In the genomic region with DNA sequence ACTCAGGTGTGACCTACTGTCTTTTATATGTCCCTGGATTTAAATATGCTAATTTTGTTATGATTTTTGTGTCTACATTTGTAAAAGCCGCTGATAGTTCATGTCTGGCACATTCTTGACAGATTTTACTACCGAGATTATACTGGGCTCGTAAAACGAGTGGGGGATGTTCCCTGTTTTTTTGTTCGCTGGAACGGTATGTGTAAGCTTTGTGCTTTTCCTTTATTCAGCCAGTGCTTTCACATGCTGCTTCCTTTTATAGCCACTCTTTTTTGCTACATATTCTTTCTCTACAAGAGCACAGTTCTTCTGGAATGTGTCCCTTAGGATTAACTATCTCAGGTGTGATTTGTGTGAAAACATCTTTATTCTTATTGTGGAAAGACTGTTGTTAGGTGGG, we compare ENCODE assay signal across 19 cellular contexts. TPM values are rescaled to one million over a fixed set of nuclear protein-coding genes. Genes with fewer than 3 reads are reported as not detected.
DNase-seq lines count a peak whose midpoint lies in the region; ATAC-seq, FAIRE-seq and TF ChIP-seq lines count a peak whose summit lies in the region.
"Had no signal": no experiment of that assay in that cellular context is flagged by ENCODE, and none has a peak within 500 bp of the region (broad histone marks: within the 10 kb centered on the region; RNA-seq: fewer than 3 reads in every experiment).

No MANE protein-coding gene starts in this region.

- H3K27ac ChIP-seq in PC-3 (ENCODE audit: low read length) (no peak overlapping the region), lower lobe of right lung (no peak overlapping the region)
- H3K27ac ChIP-seq: PC-9, SJCRH30 had no signal

- DNase-seq in D721Med (ENCODE audit: insufficient read length, low spot score), result no peak
- peak; percentile 48 for DNase-seq in PC-3
- peak; percentile 41 for DNase-seq in islet precursor cell
- DNase-seq in stimulated activated effector memory CD8-positive, alpha-beta T cell treated with anti-CD3 and anti-CD28 coated beads, Interleukin-12 subunit alpha, Interleukin-12 subunit beta, amount 100 ng/mL, for 72 hours (ENCODE audit: low spot score in 2 of 2), result no peak
- DNase-seq in GM12892 (ENCODE audit: insufficient read length), result no peak
- DNase-seq in lower lobe of right lung, result no peak
- DNase-seq in mucosa of gallbladder (ENCODE audit: low spot score), result no peak
- DNase-seq in stimulated activated CD4-positive, alpha-beta T cell treated with anti-CD3 and anti-CD28 coated beads, Interleukin-4, amount 100 ng/mL, for 1 hour, result no peak
- DNase-seq: C1 segment of cervical spinal cord, GOT3, IMR-90, Kasumi-1, NCI-H187, NCI-H2171, NCI-H446, NCI-H748 treated with DMSO at 0.1 percent for 48 hours, PC-9, SJCRH30 had no signal

- peak overlapping the region; percentile 14; the same call in 1 of the 2 replicates for H3K9ac ChIP-seq in PC-3 (ENCODE audit: low read length)

- H3K4me1 ChIP-seq in PC-3 (ENCODE audit: insufficient read depth, low read length) (peaks cover 16% of the 10 kb centered on the region), lower lobe of right lung (no peaks in the 10 kb centered on the region)

- ATAC-seq in PC-3 (peak; percentile 84), lower lobe of right lung (no peak)
- ATAC-seq in stimulated activated effector memory CD8-positive, alpha-beta T cell treated with anti-CD3 and anti-CD28 coated beads, Interleukin-12 subunit alpha, Interleukin-12 subunit beta, amount 100 ng/mL, for 72 hours, result no peak

- H3K36me3 ChIP-seq in PC-3 (ENCODE audit: low read depth, low read length), result no peaks in the 10 kb centered on the region
- H3K36me3 ChIP-seq in lower lobe of right lung, result no peaks in the 10 kb centered on the region
- H3K36me3 ChIP-seq: SJCRH30 had no signal

- peaks cover 13% of the 10 kb centered on the region for H3K36me3 Mint-ChIP-seq in stimulated activated effector memory CD8-positive, alpha-beta T cell treated with anti-CD3 and anti-CD28 coated beads, Interleukin-12 subunit alpha, Interleukin-12 subunit beta, amount 100 ng/mL, for 72 hours

- H3K4me3 ChIP-seq in PC-3 (ENCODE audit: low read length) (peak overlapping the region; percentile 66), lower lobe of right lung (no peak overlapping the region)
- H3K4me3 ChIP-seq: PC-9, SJCRH30 had no signal

- no peaks in the 10 kb centered on the region for H3K9me2 ChIP-seq in PC-3 (replicated peaks; ENCODE audit: low read length)

- H3K4me2 ChIP-seq in PC-3 (ENCODE audit: low read length), result peak overlapping the region; percentile 87
- H3K4me2 ChIP-seq: PC-9 had no signal

- TF ChIP-seq CTCF in D721Med (IDR thresholded peaks at IDR 0.05; ENCODE audit: insufficient read depth, missing control alignments), result no peak
- TF ChIP-seq CTCF in PC-3 (conservative IDR thresholded peaks at IDR 0.05; ENCODE audit: low read depth, low read length), result no peak
- TF ChIP-seq CTCF in lower lobe of right lung (IDR thresholded peaks at IDR 0.05), result no peak

- TF ChIP-seq POLR2A in GM12892 (IDR thresholded peaks at IDR 0.05; ENCODE audit: low read depth, low read length), result no peak

- CTCF ChIA-PET in PC-3 (lab: Charles Lee), result interaction anchor here (0.9 to 1.8 kb wide), 4 partner anchors 9 to 171 kb away, joined by 3 to 10 read pairs (median 5); no protein-coding TSS in a partner anchor

- H3K4me3 Mint-ChIP-seq in stimulated activated effector memory CD8-positive, alpha-beta T cell treated with anti-CD3 and anti-CD28 coated beads, Interleukin-12 subunit alpha, Interleukin-12 subunit beta, amount 100 ng/mL, for 72 hours, result no peak overlapping the region

- H2AFZ ChIP-seq in PC-3 (ENCODE audit: low read length), result peak overlapping the region; percentile 79
- H2AFZ ChIP-seq: PC-9 had no signal

- peak overlapping the region; percentile 45 for H3K27ac Mint-ChIP-seq in stimulated activated effector memory CD8-positive, alpha-beta T cell treated with anti-CD3 and anti-CD28 coated beads, Interleukin-12 subunit alpha, Interleukin-12 subunit beta, amount 100 ng/mL, for 72 hours

- H3F3A ChIP-seq in PC-3 (ENCODE audit: low read length, unreplicated experiment), result no peaks in the 10 kb centered on the region

- no TSS peak for BruUV-seq in PC-3 (replicated peaks; lab: Mats Ljungman, UMichigan)

- H4K20me1 ChIP-seq in PC-3 (ENCODE audit: low read length), result no peaks in the 10 kb centered on the region

- intact Hi-C loops in PC-3 (cut with micrococcal nuclease), result loop anchor here (2.0 to 10.0 kb wide), 3 partner anchors 18 to 326 kb away; a partner anchor contains a TSS
- intact Hi-C loops in lower lobe of right lung (cut with DNase I), result no loop called here

- peaks cover 26% of the 10 kb centered on the region for H3K4me1 Mint-ChIP-seq in stimulated activated effector memory CD8-positive, alpha-beta T cell treated with anti-CD3 and anti-CD28 coated beads, Interleukin-12 subunit alpha, Interleukin-12 subunit beta, amount 100 ng/mL, for 72 hours

- no peaks in the 10 kb centered on the region for H3K79me2 ChIP-seq in PC-3 (ENCODE audit: low read length)

- H3K9me3 Mint-ChIP-seq in stimulated activated effector memory CD8-positive, alpha-beta T cell treated with anti-CD3 and anti-CD28 coated beads, Interleukin-12 subunit alpha, Interleukin-12 subunit beta, amount 100 ng/mL, for 72 hours, result no peaks in the 10 kb centered on the region

- H3K9me3 ChIP-seq in PC-3 (ENCODE audit: low read length), result no peaks in the 10 kb centered on the region
- no peaks in the 10 kb centered on the region for H3K9me3 ChIP-seq in lower lobe of right lung
- H3K9me3 ChIP-seq: SJCRH30 had no signal

- H3K27me3 ChIP-seq in PC-3 (ENCODE audit: low read length) (no peaks in the 10 kb centered on the region), lower lobe of right lung (ENCODE audit: low read depth) (no peaks in the 10 kb centered on the region)
- H3K27me3 ChIP-seq: SJCRH30 had no signal

- FAIRE-seq in D721Med (lab: Jason Lieb, UNC) (peak; percentile 6), GM12892 (lab: Jason Lieb, UNC) (no peak)
- FAIRE-seq: A204.1 had no signal

- POLR2A ChIA-PET in PC-3 (lab: Charles Lee; ENCODE audit: unreplicated experiment), result interaction anchor here (0.6 kb wide), 1 partner anchor 17 kb away, joined by 3 read pairs; no protein-coding TSS in a partner anchor

RNA-seq across cellular contexts. Expression of a gene that starts 46.6 kb away (rescaled TPM):
- total RNA-seq in PC-3 (2014; rRNA removed) (14.1 and 21.0 TPM in 2 replicates), lower lobe of right lung (48.2 TPM), mucosa of gallbladder (32.5 TPM)
- polyA plus RNA-seq in GM12892 (2012; ENCODE audit: missing spikeins), result 2.0 TPM

Comparison
In these comparisons a context has a peak if more than half of its experiments do, and no peak if none do; other contexts are left out.
1. DNase-seq: peak in PC-3 (single experiment) and islet precursor cell (single experiment); none in D721Med (single experiment), stimulated activated effector memory CD8-positive, alpha-beta T cell treated with anti-CD3 and anti-CD28 coated beads, Interleukin-12 subunit alpha, Interleukin-12 subunit beta, amount 100 ng/mL, for 72 hours (0 of 2), GM12892 (single experiment), lower lobe of right lung (single experiment), mucosa of gallbladder (single experiment) and stimulated activated CD4-positive, alpha-beta T cell treated with anti-CD3 and anti-CD28 coated beads, Interleukin-4, amount 100 ng/mL, for 1 hour (single experiment).